ENCODE assay signal across 8 cellular contexts in genomic region chr17:13031718-13032350, GRCh38. TPM values are rescaled to one million over a fixed set of nuclear protein-coding genes. Genes with fewer than 3 reads are reported as not detected.
DNase-seq lines count a peak whose midpoint lies in the region; ATAC-seq and TF ChIP-seq lines count a peak whose summit lies in the region.

No MANE protein-coding gene starts in this region.

- H3K9me3 ChIP-seq in left lung = peaks cover 0 to 19% of the 10 kb centered on the region in 2 donors

- no peaks in the 10 kb centered on the region for H3K4me1 ChIP-seq in left lung

- DNase-seq in CMK (ENCODE audit: low read depth) (peak; percentile 38), HK-2 (ENCODE audit: unreplicated experiment) (peak; percentile 46), T-helper 1 cell (peak in 4 of 5 donors; percentile 19 to 44 (median 26)), brain microvascular endothelial cell (peak; percentile 28), left lung (no peak), COR-L47 (lab: John Stamatoyannopoulos, UW) (no peak)
- DNase-seq in stimulated activated CD8-positive, alpha-beta memory T cell treated with anti-CD3 and anti-CD28 coated beads, Interleukin-4, amount 100 ng/mL, for 48 hours = peak; percentile 55

- no peak overlapping the region for H3K27ac ChIP-seq in brain microvascular endothelial cell
- no peak overlapping the region for H3K27ac ChIP-seq in left lung

- H3K4me3 ChIP-seq in brain microvascular endothelial cell (ENCODE audit: low read depth, low read length) (no peak overlapping the region), left lung (no peak overlapping the region)

- in situ Hi-C loops in brain microvascular endothelial cell (cut with HindIII; ENCODE audit: low pct_ligation_motif_present, low sequenced_read_pairs) = no loop called here

- intact Hi-C loops in left lung (cut with DNase I) = no loop called here

- TF ChIP-seq CTCF in brain microvascular endothelial cell (IDR thresholded peaks at IDR 0.05; ENCODE audit: low read depth, low read length, missing control alignments) = peak; percentile 91
- peak; percentile 73 to 82 for TF ChIP-seq CTCF in left lung (IDR thresholded peaks at IDR 0.05)

- H3K36me3 ChIP-seq in brain microvascular endothelial cell (replicated peaks) = no peaks in the 10 kb centered on the region
- no peaks in the 10 kb centered on the region for H3K36me3 ChIP-seq in left lung

- peak; percentile 70 for ATAC-seq in GM19328 (IDR thresholded peaks at IDR 0.05; ENCODE audit: unreplicated experiment)
- peak; percentile 88 for ATAC-seq in left lung

- no peaks in the 10 kb centered on the region for H3K27me3 ChIP-seq in brain microvascular endothelial cell (replicated peaks)
- peaks cover 0 to 7% of the 10 kb centered on the region in 2 donors for H3K27me3 ChIP-seq in left lung

RNA-seq across cellular contexts. Expression of gene ELAC2, which starts 14.0 kb away (rescaled TPM):
- total RNA-seq in left lung = 10 to 100 TPM; 40.0 to 52.3 TPM

Comparison
In these comparisons a context has a peak if more than half of its experiments do, and no peak if none do; other contexts are left out.
1. DNase-seq: peak in CMK (single experiment), HK-2 (single experiment), T-helper 1 cell (4 of 5), brain microvascular endothelial cell (single experiment) and stimulated activated CD8-positive, alpha-beta memory T cell treated with anti-CD3 and anti-CD28 coated beads, Interleukin-4, amount 100 ng/mL, for 48 hours (single experiment); none in left lung (0 of 2) and COR-L47 (single experiment).